Comparison of ENCODE assay signal across 27 cellular contexts in genomic region chr4:9594948-9595347, GRCh38.
"Had no signal": no experiment of that assay in that cellular context is flagged by ENCODE, and none has a peak within 500 bp of the region (broad histone marks: within the 10 kb centered on the region; RNA-seq: fewer than 3 reads in every experiment).

No MANE protein-coding gene starts in this region.

- FAIRE-seq: pancreas, urothelium cell line had no signal

- DNase-seq: hypothalamus; islet precursor cell; left cardiac atrium; left lung; lower lobe of right lung; mammary epithelial cell; mesendoderm; naive thymus-derived CD4-positive, alpha-beta T cell; pancreas; posterior cingulate gyrus; retina; right cardiac atrium; spleen; stimulated activated CD4-positive, alpha-beta T cell treated with anti-CD3 and anti-CD28 coated beads, Interleukin-4, amount 100 ng/mL, for 24 hours; stimulated activated naive CD4-positive, alpha-beta T cell; tibial artery; upper lobe of right lung had no signal

- H3K27ac Mint-ChIP-seq: mesothelial cell of epicardium; naive thymus-derived CD4-positive, alpha-beta T cell; natural killer cell treated with Interleukin-12 subunit alpha and Interleukin-12 subunit beta and Interleukin-15 and Interleukin-18, amount 100 ng/mL, for 72 hours; stimulated activated effector memory CD8-positive, alpha-beta T cell treated with anti-CD3 and anti-CD28 coated beads, Interleukin-12 subunit alpha, Interleukin-12 subunit beta, amount 100 ng/mL, for 72 hours; stimulated activated naive CD8-positive, alpha-beta T cell treated with anti-CD3 and anti-CD28 coated beads, Interleukin-15, Interleukin-2, amounts not matched to agents 100 ng/mL and 50 ng/mL, for 24 hours had no signal

- H3K4me3 ChIP-seq: left lung, lower lobe of right lung, pancreas, prostate gland, skin epidermis, spleen, suprapubic skin, thoracic aorta, tibial artery, upper lobe of right lung had no signal

- H3K4me3 Mint-ChIP-seq: mesothelial cell of epicardium; naive thymus-derived CD4-positive, alpha-beta T cell; natural killer cell treated with Interleukin-12 subunit alpha and Interleukin-12 subunit beta and Interleukin-15 and Interleukin-18, amount 100 ng/mL, for 72 hours; stimulated activated effector memory CD8-positive, alpha-beta T cell treated with anti-CD3 and anti-CD28 coated beads, Interleukin-12 subunit alpha, Interleukin-12 subunit beta, amount 100 ng/mL, for 72 hours; stimulated activated naive CD8-positive, alpha-beta T cell treated with anti-CD3 and anti-CD28 coated beads, Interleukin-15, Interleukin-2, amounts not matched to agents 100 ng/mL and 50 ng/mL, for 24 hours had no signal

- ATAC-seq: left cardiac atrium; left lung; lower lobe of right lung; naive thymus-derived CD4-positive, alpha-beta T cell; natural killer cell treated with Interleukin-12 subunit alpha and Interleukin-12 subunit beta and Interleukin-15 and Interleukin-18, amount 100 ng/mL, for 72 hours; pancreas; right cardiac atrium; sciatic nerve; stimulated activated effector memory CD8-positive, alpha-beta T cell treated with anti-CD3 and anti-CD28 coated beads, Interleukin-12 subunit alpha, Interleukin-12 subunit beta, amount 100 ng/mL, for 72 hours; upper lobe of right lung had no signal

- H3K36me3 Mint-ChIP-seq: mesothelial cell of epicardium; natural killer cell treated with Interleukin-12 subunit alpha and Interleukin-12 subunit beta and Interleukin-15 and Interleukin-18, amount 100 ng/mL, for 72 hours; stimulated activated effector memory CD8-positive, alpha-beta T cell treated with anti-CD3 and anti-CD28 coated beads, Interleukin-12 subunit alpha, Interleukin-12 subunit beta, amount 100 ng/mL, for 72 hours had no signal

- H3K36me3 ChIP-seq: left lung, lower lobe of right lung, pancreas, prostate gland, spleen, suprapubic skin, thoracic aorta, tibial artery, upper lobe of right lung had no signal

- H3K27me3 ChIP-seq: left lung, pancreas, spleen, suprapubic skin, tibial artery, upper lobe of right lung had no signal

- H3K4me1 ChIP-seq: left lung, lower lobe of right lung, pancreas, prostate gland, spleen, suprapubic skin, tibial artery, upper lobe of right lung had no signal

- H3K27me3 Mint-ChIP-seq: stimulated activated naive CD8-positive, alpha-beta T cell treated with anti-CD3 and anti-CD28 coated beads, Interleukin-15, Interleukin-2, amounts not matched to agents 100 ng/mL and 50 ng/mL, for 24 hours had no signal

- H3K9me3 Mint-ChIP-seq: natural killer cell treated with Interleukin-12 subunit alpha and Interleukin-12 subunit beta and Interleukin-15 and Interleukin-18, amount 100 ng/mL, for 72 hours; stimulated activated effector memory CD8-positive, alpha-beta T cell treated with anti-CD3 and anti-CD28 coated beads, Interleukin-12 subunit alpha, Interleukin-12 subunit beta, amount 100 ng/mL, for 72 hours had no signal

- H3K9me3 ChIP-seq: left lung, lower lobe of right lung, pancreas, prostate gland, suprapubic skin, thoracic aorta, tibial artery, upper lobe of right lung had no signal
